Comparison of ENCODE assay signal across 8 cellular contexts in the genomic region with DNA sequence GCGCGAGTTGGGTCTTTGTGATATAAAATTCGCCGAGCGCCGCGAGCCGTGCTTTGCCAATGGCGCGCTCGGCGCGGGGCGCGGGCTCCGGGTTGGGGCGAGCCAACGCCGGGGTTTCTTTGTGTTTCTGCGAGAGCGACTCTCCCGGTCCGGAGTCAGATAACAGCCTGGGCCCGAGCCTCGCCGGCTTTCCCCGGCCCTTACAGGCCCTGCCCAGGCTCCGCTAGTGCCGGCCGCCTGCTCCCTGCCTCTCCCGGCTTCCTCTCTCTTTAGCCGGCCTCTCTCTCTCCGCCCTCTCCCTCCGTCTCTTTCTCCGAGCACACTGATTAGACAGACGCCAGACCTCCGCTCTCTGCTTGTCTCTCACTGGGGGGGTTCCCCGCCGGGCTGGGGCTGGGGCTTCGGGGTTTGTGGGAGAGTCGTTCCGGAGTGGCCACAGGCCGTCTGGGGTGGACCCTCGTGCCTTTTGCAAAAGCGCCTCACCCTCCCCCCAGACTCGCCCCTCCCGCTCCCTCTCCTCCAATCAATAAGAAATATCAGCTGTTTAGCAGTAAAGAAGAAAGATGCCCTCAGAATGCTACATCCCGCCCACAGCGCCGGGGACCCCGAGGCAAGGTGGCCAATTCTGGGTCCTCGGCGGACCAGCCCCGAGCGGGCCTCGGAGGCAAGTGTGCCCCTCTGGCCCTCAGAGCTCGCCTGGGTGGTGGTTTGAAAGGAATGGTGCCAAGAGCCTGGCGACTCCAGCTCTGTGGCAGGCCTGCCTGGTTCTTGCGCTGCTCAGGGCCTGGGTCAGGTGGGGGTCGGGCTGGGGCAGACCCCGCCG. TPM values are rescaled to one million over a fixed set of nuclear protein-coding genes. Genes with fewer than 3 reads are reported as not detected.
A peak's percentile ranks its signal among the peaks of the same experiment; 100 is the strongest.
DNase-seq lines count a peak whose midpoint lies in the region; ATAC-seq, FAIRE-seq and TF ChIP-seq lines count a peak whose summit lies in the region.

No MANE protein-coding gene starts in this region.

- POLR2A ChIA-PET in K562 (lab: Yijun Ruan, JAX): interaction anchor here (0.6 to 1.7 kb wide), 4 partner anchors 11 to 776 kb away, joined by 3 to 6 read pairs (median 4); no protein-coding TSS in a partner anchor

- H3K4me1 ChIP-seq in HUES6 (ENCODE audit: control insufficient read depth, insufficient read depth, low read length) (peaks cover 54% of the 10 kb centered on the region), K562 (replicated peaks in 1 of 2; ENCODE audit: control insufficient read depth in 2 of 2, insufficient read depth in 2 of 2, low read length in 2 of 2) (peaks cover 35 to 36% of the 10 kb centered on the region in 2 experiments), keratinocyte (ENCODE audit: control insufficient read depth, extremely low read depth, insufficient read depth, low read length) (peaks cover 44% of the 10 kb centered on the region), stomach (peaks cover 0 to 15% (median 11%) of the 10 kb centered on the region in 4 donors)

- H3K79me2 ChIP-seq in K562 (ENCODE audit: control insufficient read depth, insufficient read depth, low read length) (peaks cover 87% of the 10 kb centered on the region), keratinocyte (ENCODE audit: control insufficient read depth, insufficient read depth, low read length) (peaks cover 87% of the 10 kb centered on the region)

- H3K4me3 ChIP-seq in HUES6 (ENCODE audit: low read depth, low read length) (peak overlapping the region; percentile 46), K562 (peak overlapping the region; percentile 71), keratinocyte (ENCODE audit: control insufficient read depth in 2 of 3, extremely low read depth in 1 of 3, insufficient read depth in 2 of 3, low read depth in 1 of 3, low read length in 3 of 3) (peak overlapping the region; percentile 74 to 98 (median 97)), stomach (peak overlapping the region; percentile 80 to 89 (median 88))

- DNase-seq in CD14-positive monocyte (ENCODE audit: low spot score) (no peak), K562 (ENCODE audit: extremely low read depth in 1 of 4, low spot score in 3 of 4) (peak in 2 of 4 experiments; percentile 38 to 46), keratinocyte (ENCODE audit: low read depth, low spot score) (no peak), stomach (no peak), RPMI8226 (no peak), GM12891 (ENCODE audit: insufficient read length, low spot score) (no peak)

- H3K27me3 Mint-ChIP-seq in CD14-positive monocyte (ENCODE audit: low read depth in 3 of 3): peaks cover 31 to 91% (median 91%) of the 10 kb centered on the region in 3 donors

- FAIRE-seq in K562 (lab: Jason Lieb, UNC): no peak
- no peak for FAIRE-seq in keratinocyte (lab: Jason Lieb, UNC)
- no peak for FAIRE-seq in GM12891 (lab: Jason Lieb, UNC)

- no peaks in the 10 kb centered on the region for H3K9me1 ChIP-seq in K562 (ENCODE audit: control insufficient read depth, insufficient read depth, low read length)
- no peaks in the 10 kb centered on the region for H3K9me1 ChIP-seq in keratinocyte (ENCODE audit: control insufficient read depth, extremely low read depth, insufficient read depth, low read length)

- peaks cover 95% of the 10 kb centered on the region for H3K27me3 ChIP-seq in HUES6 (ENCODE audit: control insufficient read depth, insufficient read depth, low read length)
- no peaks in the 10 kb centered on the region for H3K27me3 ChIP-seq in K562 (ENCODE audit: control insufficient read depth in 2 of 2, insufficient read depth in 2 of 2, low read length in 2 of 2)
- H3K27me3 ChIP-seq in keratinocyte (ENCODE audit: control insufficient read depth, extremely low read depth, insufficient read depth, low read length): no peaks in the 10 kb centered on the region
- peaks cover 0 to 47% (median 0%) of the 10 kb centered on the region in 3 donors for H3K27me3 ChIP-seq in stomach

- in situ Hi-C loops in K562 (cut with MboI): loop anchor here (10.0 to 25.0 kb wide), 2 partner anchors 409 to 904 kb away; no protein-coding TSS in a partner anchor

- no TSS peak for BruUV-seq in K562 (replicated peaks; lab: Mats Ljungman, UMichigan)

- H3K9ac ChIP-seq in HUES6 (ENCODE audit: low read length): no peak overlapping the region
- H3K9ac ChIP-seq in K562 (ENCODE audit: insufficient read depth in 1 of 2, low read depth in 2 of 2, low read length in 2 of 2): peak overlapping the region; percentile 88 to 97
- peak overlapping the region; percentile 92 for H3K9ac ChIP-seq in keratinocyte (ENCODE audit: control insufficient read depth, extremely low read depth, insufficient read depth, low read length)

- no peaks in the 10 kb centered on the region for H3K36me3 ChIP-seq in HUES6 (ENCODE audit: control insufficient read depth, insufficient read depth, low read length)
- H3K36me3 ChIP-seq in K562 (ENCODE audit: control insufficient read depth, insufficient read depth, low read length): peaks cover 44% of the 10 kb centered on the region
- H3K36me3 ChIP-seq in keratinocyte (ENCODE audit: control insufficient read depth in 2 of 2, extremely low read depth in 1 of 2, insufficient read depth in 2 of 2, low read length in 2 of 2): peaks cover 17 to 28% of the 10 kb centered on the region in 2 experiments
- peaks cover 26 to 72% (median 39%) of the 10 kb centered on the region in 4 donors for H3K36me3 ChIP-seq in stomach

- TF ChIP-seq CTCF in CD14-positive monocyte (IDR thresholded peaks at IDR 0.05) (no peak), K562 (IDR thresholded peaks at IDR 0.05 in 2 of 3, conservative IDR thresholded peaks at IDR 0.05 in 1 of 3; ENCODE audit: insufficient read depth in 2 of 3, low read depth in 1 of 3, low read length in 3 of 3) (no peak), keratinocyte (optimal IDR thresholded peaks at IDR 0.05 in 1 of 3, IDR thresholded peaks at IDR 0.05 in 1 of 3, conservative IDR thresholded peaks at IDR 0.05 in 1 of 3; ENCODE audit: extremely low read depth in 1 of 3, insufficient read depth in 2 of 3, low read length in 3 of 3) (no peak), stomach (IDR thresholded peaks at IDR 0.05) (no peak)

- ATAC-seq in K562 (peak; percentile 6), GM21367 (IDR thresholded peaks at IDR 0.05; ENCODE audit: unreplicated experiment) (no peak)

- TF ChIP-seq EP300 in K562 (IDR thresholded peaks at IDR 0.05; ENCODE audit: low read length) (no peak), stomach (IDR thresholded peaks at IDR 0.05) (no peak)

- H3K27ac ChIP-seq in HUES6 (ENCODE audit: low read depth, low read length) (no peak overlapping the region), K562 (ENCODE audit: extremely low read depth, low read depth, low read length) (peak overlapping the region; percentile 94), keratinocyte (ENCODE audit: control insufficient read depth, insufficient read depth, low read length) (peak overlapping the region; percentile 90), stomach (peak overlapping the region; percentile 90 to 97 (median 97))

- H3K9me3 Mint-ChIP-seq in CD14-positive monocyte: peaks cover 15 to 57% (median 42%) of the 10 kb centered on the region in 7 donors

- H2AFZ ChIP-seq in K562 (ENCODE audit: low read depth, low read length) (peak overlapping the region; percentile 46), keratinocyte (ENCODE audit: control insufficient read depth, low read length) (no peak overlapping the region)

- intact Hi-C loops in CD14-positive monocyte (cut with micrococcal nuclease) (no loop called here), K562 (cut with micrococcal nuclease) (loop anchor here (5.0 to 10.0 kb wide), 3 partner anchors 151 to 1629 kb away; partner anchors contain the start of gene ARRDC4), stomach (cut with DNase I; ENCODE audit: low total_unique reads) (no loop called here)

- peak overlapping the region; percentile 92 for H3K4me2 ChIP-seq in K562 (ENCODE audit: insufficient read depth, low read length)
- peak overlapping the region; percentile 93 for H3K4me2 ChIP-seq in keratinocyte (ENCODE audit: control insufficient read depth, extremely low read depth, insufficient read depth, low read depth, low read length)

- H4K20me1 ChIP-seq in K562 (replicated peaks; ENCODE audit: control insufficient read depth, insufficient read depth, low read length) (peaks cover 24% of the 10 kb centered on the region), keratinocyte (ENCODE audit: control insufficient read depth, extremely low read depth, insufficient read depth, low read length) (no peaks in the 10 kb centered on the region)

- peaks cover 21% of the 10 kb centered on the region for H3K4me1 Mint-ChIP-seq in CD14-positive monocyte

- dilution Hi-C loops in keratinocyte (cut with MboI; ENCODE audit: extremely low pct_ligation_motif_present, low sequenced_read_pairs): no loop called here

- TF ChIP-seq POLR2A in K562 (conservative IDR thresholded peaks at IDR 0.05): no peak
- no peak for TF ChIP-seq POLR2A in stomach (IDR thresholded peaks at IDR 0.05)
- no peak for TF ChIP-seq POLR2A in GM12891 (IDR thresholded peaks at IDR 0.05; ENCODE audit: low read depth, low read length)

- WGBS in K562 (ENCODE audit: insufficient coverage, low coverage, missing lambda C conversion rate): 2% methylated on average over 47 of the region's 62 CpGs
- 2 to 4% (median 3%) methylated on average over 44 to 62 of the region's 62 CpGs for WGBS in stomach, 5 donors

- CTCF ChIA-PET in K562 (lab: Yijun Ruan, JAX; ENCODE audit: low intra/inter-chr PET ratio): no interaction called here

- peaks cover 15 to 18% of the 10 kb centered on the region in 2 donors for H3K36me3 Mint-ChIP-seq in CD14-positive monocyte

- H3K4me3 Mint-ChIP-seq in CD14-positive monocyte: peak overlapping the region; percentile 37 to 76

- no peak for TF ChIP-seq RAD21 in K562 (CRISPR knock-in tag; conservative IDR thresholded peaks at IDR 0.05 in 1 of 2, IDR thresholded peaks at IDR 0.05 in 1 of 2)

- H3K27ac Mint-ChIP-seq in CD14-positive monocyte: no peak overlapping the region

- H3K9me3 ChIP-seq in HUES6 (ENCODE audit: control insufficient read depth, insufficient read depth, low read depth, low read length) (no peaks in the 10 kb centered on the region), K562 (replicated peaks; ENCODE audit: control insufficient read depth, insufficient read depth, low read depth, low read length) (no peaks in the 10 kb centered on the region), keratinocyte (ENCODE audit: control insufficient read depth, low read depth, low read length) (no peaks in the 10 kb centered on the region), stomach (no peaks in the 10 kb centered on the region)

RNA-seq across cellular contexts. Expression of gene NR2F2, which starts 2.9 kb away (rescaled TPM):
- polyA plus RNA-seq in CD14-positive monocyte: not detected
- total RNA-seq in K562 (2011; cell fraction: chromatin; rRNA removed; ENCODE audit: low replicate concordance): 16.8 and 21.5 TPM in 2 replicates
- 10.5 and 13.2 TPM in 2 replicates for total RNA-seq in K562 (2011; cell fraction: nucleolus; rRNA removed)
- total RNA-seq in K562 (2011; cell fraction: nucleoplasm; rRNA removed): 14.2 and 23.5 TPM in 2 replicates
- total RNA-seq in K562 (2014; rRNA removed): 6.8 and 8.3 TPM in 2 replicates
- total RNA-seq in K562 (2014; rRNA removed; fragmentation: Illumina TruSeq; extraction: Trizol): 8.3 and 9.9 TPM in 2 replicates
- total RNA-seq in K562 (2015; rRNA removed; fragmentation: Illumina TruSeq; extraction: Trizol): 11.9 and 13.1 TPM in 2 replicates
- 49.7 and 51.8 TPM in 2 replicates for total RNA-seq in K562 (2021)
- 6.0 and 10.9 TPM in 2 replicates for polyA plus RNA-seq in K562 (2011; rRNA removed)
- polyA plus RNA-seq in K562 (2011; cell fraction: cytosol; rRNA removed): 7.7 and 13.7 TPM in 2 replicates
- polyA plus RNA-seq in K562 (2011; cell fraction: nucleus; rRNA removed): 11.9 and 16.2 TPM in 2 replicates
- polyA plus RNA-seq in K562 (2012): 35.3 and 71.0 TPM in 2 replicates
- 41.0 and 41.5 TPM in 2 replicates for polyA plus RNA-seq in K562 (2014; fragmentation: Illumina TruSeq; extraction: Trizol)
- polyA plus RNA-seq in K562 (2014; fragmentation: Nextera tagmentation; extraction: Ambion mirVana): 10 to 100 TPM in 1 of 2 experiments, 1 to 10 TPM in 1; 9.7 to 11.1 TPM
- 21.8 and 24.2 TPM in 2 replicates for polyA plus RNA-seq in K562 (2014; rRNA removed)
- 5.4 TPM in 2 replicates for polyA minus RNA-seq in K562 (2011; rRNA and poly(A)+ RNA removed)
- polyA minus RNA-seq in K562 (2011; cell fraction: cytosol; rRNA and poly(A)+ RNA removed): 17.7 and 27.6 TPM in 2 replicates
- polyA minus RNA-seq in K562 (2011; cell fraction: nucleus; rRNA and poly(A)+ RNA removed): 9.8 and 9.9 TPM in 2 replicates
- polyA plus RNA-seq in keratinocyte: 19.5 to 27.2 TPM (median 20.1 TPM) in 3 replicates
- polyA plus RNA-seq in keratinocyte (2011; ENCODE audit: low read depth): 9.7 TPM
- polyA plus RNA-seq in keratinocyte (2011; cell fraction: cytosol; rRNA removed): 26.1 and 26.9 TPM in 2 replicates
- polyA plus RNA-seq in keratinocyte (2011; cell fraction: nucleus; rRNA removed): 40.5 and 46.0 TPM in 2 replicates
- 17.2 and 43.5 TPM in 2 replicates for polyA plus RNA-seq in keratinocyte (2012; ENCODE audit: low replicate concordance)
- 12.0 to 19.7 TPM (median 19.2 TPM) in 3 replicates for polyA minus RNA-seq in keratinocyte
- 38.4 TPM for polyA minus RNA-seq in keratinocyte (2011; cell fraction: cytosol; rRNA and poly(A)+ RNA removed)
- 24.0 and 24.7 TPM in 2 replicates for polyA minus RNA-seq in keratinocyte (2011; cell fraction: nucleus; rRNA and poly(A)+ RNA removed)
- total RNA-seq in stomach: 10 to 100 TPM; 36.8 to 96.2 (median 63.0) TPM
- 10 to 100 TPM; 30.9 to 47.4 (median 39.7) TPM for polyA plus RNA-seq in stomach
- 14.7 TPM for polyA plus RNA-seq in GM12891 (2012; ENCODE audit: low read depth, missing spikeins)

Comparison
In these comparisons a context has a peak if more than half of its experiments do, and no peak if none do; other contexts are left out.
1. H3K4me3 ChIP-seq: peak in every context shown above with its lines; median percentile 97 in keratinocyte; 88 in stomach; 71 in K562; 46 in HUES6.
2. RNA of gene NR2F2, which starts 2.9 kb away (polyA plus RNA-seq): 30.9 to 47.4 TPM in stomach, 9.7 to 46.0 TPM in keratinocyte and 6.0 to 71.0 TPM in K562; not detected in CD14-positive monocyte; every median in the first group is over 4 times any median in the second.